ENCODE assay signal across 18 cellular contexts in the genomic region with DNA sequence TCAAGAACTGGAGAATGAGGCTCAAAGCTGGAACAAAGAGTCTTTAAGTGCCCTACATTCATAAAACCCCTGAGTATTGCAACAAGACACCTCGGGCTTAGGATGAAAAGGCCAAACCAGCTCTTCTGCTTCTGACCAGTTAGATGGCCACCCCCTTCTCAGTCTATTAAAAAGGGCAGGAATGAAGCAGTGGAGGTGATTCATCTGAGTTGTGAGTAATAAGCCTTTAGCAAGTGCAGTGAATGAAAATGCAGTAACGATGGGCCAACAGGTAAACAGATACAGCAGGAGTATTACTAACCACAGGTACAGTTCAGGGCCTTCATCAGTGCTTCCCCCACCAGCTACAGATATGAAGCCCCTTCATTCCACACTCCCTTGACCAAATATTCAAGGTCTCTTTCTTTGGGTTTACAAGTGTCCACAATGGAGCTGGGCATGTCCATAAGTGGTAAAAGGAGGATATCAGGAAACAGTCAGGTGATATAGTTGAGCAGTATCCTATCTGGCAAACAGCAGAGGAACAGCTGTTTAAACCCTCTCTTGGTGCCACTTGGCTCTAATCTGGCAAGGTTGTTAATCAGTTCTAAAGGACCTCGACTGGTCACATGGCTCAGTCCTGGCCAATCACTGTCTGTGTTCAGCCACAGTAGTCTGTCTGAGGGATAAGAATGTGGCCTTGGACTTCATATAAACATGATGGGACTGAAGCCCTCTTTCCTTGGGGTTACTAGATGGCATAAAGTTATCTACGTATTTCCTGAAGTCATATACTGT. TPM values are rescaled to one million over a fixed set of nuclear protein-coding genes. Genes with fewer than 3 reads are reported as not detected.
A peak's percentile ranks its signal among the peaks of the same experiment; 100 is the strongest.
DNase-seq lines count a peak whose midpoint lies in the region; ATAC-seq and TF ChIP-seq lines count a peak whose summit lies in the region.
"Had no signal": no experiment of that assay in that cellular context is flagged by ENCODE, and none has a peak within 500 bp of the region (broad histone marks: within the 10 kb centered on the region; RNA-seq: fewer than 3 reads in every experiment).

No MANE protein-coding gene starts in this region.

- H3K4me3 Mint-ChIP-seq in activated T-helper 17 cell treated with anti-CD3 and anti-CD28 coated beads, Interleukin-2, amount 50 U/mL, for 72 hours: no peak overlapping the region
- H3K4me3 Mint-ChIP-seq: natural killer cell; stimulated activated naive CD8-positive, alpha-beta T cell treated with anti-CD3 and anti-CD28 coated beads, Interleukin-15, Interleukin-2, amounts not matched to agents 100 ng/mL and 50 ng/mL, for 24 hours; T-cell had no signal

- peaks cover 8% of the 10 kb centered on the region for H3K27me3 Mint-ChIP-seq in activated T-helper 17 cell treated with anti-CD3 and anti-CD28 coated beads, Interleukin-2, amount 50 U/mL, for 72 hours

- no peaks in the 10 kb centered on the region for H3K4me1 Mint-ChIP-seq in activated T-helper 17 cell treated with anti-CD3 and anti-CD28 coated beads, Interleukin-2, amount 50 U/mL, for 72 hours
- H3K4me1 Mint-ChIP-seq: natural killer cell, T-cell had no signal

- H3K36me3 Mint-ChIP-seq in activated T-helper 17 cell treated with anti-CD3 and anti-CD28 coated beads, Interleukin-2, amount 50 U/mL, for 72 hours (ENCODE audit: low read depth): no peaks in the 10 kb centered on the region
- H3K36me3 Mint-ChIP-seq: natural killer cell, T-cell had no signal

- H3K27me3 ChIP-seq in left lung (no peaks in the 10 kb centered on the region), stomach (no peaks in the 10 kb centered on the region)

- 62 to 72% (median 68%) methylated on average over 4 of the region's 4 CpGs for WGBS in stomach, 5 donors

- H3K4me3 ChIP-seq in left lung (no peak overlapping the region), stomach (no peak overlapping the region)

- no peak overlapping the region for H3K27ac Mint-ChIP-seq in activated T-helper 17 cell treated with anti-CD3 and anti-CD28 coated beads, Interleukin-2, amount 50 U/mL, for 72 hours
- H3K27ac Mint-ChIP-seq: natural killer cell; stimulated activated naive CD8-positive, alpha-beta T cell treated with anti-CD3 and anti-CD28 coated beads, Interleukin-15, Interleukin-2, amounts not matched to agents 100 ng/mL and 50 ng/mL, for 24 hours; T-cell had no signal

- no peaks in the 10 kb centered on the region for H3K36me3 ChIP-seq in left lung
- H3K36me3 ChIP-seq in stomach: no peaks in the 10 kb centered on the region

- DNase-seq in DMS53 treated with DMSO at 0.1 percent for 48 hours (lab: John Stamatoyannopoulos, UW; ENCODE audit: unreplicated experiment): peak; percentile 99
- DNase-seq in M059J (ENCODE audit: low read depth): peak; percentile 84
- DNase-seq in left lung: no peak
- DNase-seq in C1 segment of cervical spinal cord (lab: John Stamatoyannopoulos, UW): no peak
- no peak for DNase-seq in dedifferentiated amniotic fluid mesenchymal stem cell (ENCODE audit: extremely low spot score)
- no peak for DNase-seq in stomach
- DNase-seq: activated CD4-positive, alpha-beta T cell treated with anti-CD3 and anti-CD28 coated beads for 4 hours; effector CD4-positive, alpha-beta T cell; glutamatergic neuron; natural killer cell; NCI-H187 treated with DMSO at 0.1 percent for 48 hours; stimulated activated CD4-positive, alpha-beta T cell treated with anti-CD3 and anti-CD28 coated beads, Interleukin-4, amount 100 ng/mL, for 4 hours; T-cell had no signal

- H3K4me1 ChIP-seq in left lung (no peaks in the 10 kb centered on the region), stomach (no peaks in the 10 kb centered on the region)

- no peaks in the 10 kb centered on the region for H3K9me3 Mint-ChIP-seq in activated T-helper 17 cell treated with anti-CD3 and anti-CD28 coated beads, Interleukin-2, amount 50 U/mL, for 72 hours
- H3K9me3 Mint-ChIP-seq: stimulated activated naive CD8-positive, alpha-beta T cell treated with anti-CD3 and anti-CD28 coated beads, Interleukin-15, Interleukin-2, amounts not matched to agents 100 ng/mL and 50 ng/mL, for 24 hours; T-cell had no signal

- TF ChIP-seq CTCF in left lung (IDR thresholded peaks at IDR 0.05): no peak
- no peak for TF ChIP-seq CTCF in stomach (IDR thresholded peaks at IDR 0.05)

- ATAC-seq in activated T-helper 17 cell treated with anti-CD3 and anti-CD28 coated beads, Interleukin-2, amount 50 U/mL, for 72 hours (replicated peaks): peak; percentile 44
- ATAC-seq in left lung (peak; percentile 25), GM18502 (IDR thresholded peaks at IDR 0.05; ENCODE audit: poor library complexity, unreplicated experiment) (no peak)
- ATAC-seq: T-cell had no signal

- no peak for TF ChIP-seq POLR2A in stomach (IDR thresholded peaks at IDR 0.05)

- intact Hi-C loops in left lung (cut with DNase I): no loop called here
- intact Hi-C loops in stomach (cut with DNase I; ENCODE audit: low total_unique reads): no loop called here

- H3K9me3 ChIP-seq in left lung: peaks cover 0 to 2% of the 10 kb centered on the region in 2 donors
- peaks cover 0 to 5% (median 0%) of the 10 kb centered on the region in 4 donors for H3K9me3 ChIP-seq in stomach

- no peak for TF ChIP-seq EP300 in stomach (IDR thresholded peaks at IDR 0.05)

- no peak overlapping the region for H3K27ac ChIP-seq in left lung
- no peak overlapping the region for H3K27ac ChIP-seq in stomach
- H3K27ac ChIP-seq: KMS-11 had no signal

RNA-seq across cellular contexts. Expression of a gene that starts 17.8 kb away (rescaled TPM):
- total RNA-seq in M059J (2014; rRNA removed; shearing (Covaris generic)): not detected in 2 replicates
- total RNA-seq in activated T-helper 17 cell treated with anti-CD3 and anti-CD28 coated beads, Interleukin-2, amount 50 U/mL, for 72 hours: not detected
- not detected for total RNA-seq in left lung
- total RNA-seq in stomach: under 1 TPM in 1 of 5 donors, not detected in 4; 0.55 TPM
- polyA plus RNA-seq in stomach: 10 to 100 TPM in 1 of 3 donors, not detected in 2; 51.6 TPM
- total RNA-seq: natural killer cell, OCI-LY7, T-cell had no signal

RNA-seq across cellular contexts. Expression of a gene that starts 39.1 kb away (rescaled TPM):
- total RNA-seq in M059J (2014; rRNA removed; shearing (Covaris generic)): 0.05 TPM in 1 of 2 replicates, not detected in the other
- total RNA-seq in activated T-helper 17 cell treated with anti-CD3 and anti-CD28 coated beads, Interleukin-2, amount 50 U/mL, for 72 hours: not detected
- under 1 TPM in 1 of 2 donors, not detected in 1; 0.42 TPM for total RNA-seq in left lung
- total RNA-seq in stomach: not detected
- polyA plus RNA-seq in stomach: 1 to 10 TPM in 1 of 3 donors, under 1 TPM in 2; 0.46 to 3.8 (median 0.68) TPM
- total RNA-seq: natural killer cell, OCI-LY7, T-cell had no signal

RNA-seq across cellular contexts. Expression of a gene that starts 56.7 kb away (rescaled TPM):
- not detected in 2 replicates for total RNA-seq in M059J (2014; rRNA removed; shearing (Covaris generic))
- not detected for total RNA-seq in activated T-helper 17 cell treated with anti-CD3 and anti-CD28 coated beads, Interleukin-2, amount 50 U/mL, for 72 hours
- total RNA-seq in left lung: not detected
- total RNA-seq in stomach: 1 to 10 TPM in 1 of 5 donors, not detected in 4; 1.8 TPM
- polyA plus RNA-seq in stomach: 10 to 100 TPM in 1 of 3 donors, under 1 TPM in 2; 0.61 to 46.5 (median 0.62) TPM
- total RNA-seq: natural killer cell, OCI-LY7, T-cell had no signal

Comparison
In these comparisons a context has a peak if more than half of its experiments do, and no peak if none do; other contexts are left out.
1. DNase-seq: peak in DMS53 treated with DMSO at 0.1 percent for 48 hours (single experiment) and M059J (single experiment); none in left lung (0 of 2), C1 segment of cervical spinal cord (0 of 14), dedifferentiated amniotic fluid mesenchymal stem cell (single experiment) and stomach (single experiment).